14 cellular contexts compared by ENCODE assay signal in genomic region chr1:226640737-226641136, GRCh38.
DNase-seq lines count a peak whose midpoint lies in the region; ATAC-seq and TF ChIP-seq lines count a peak whose summit lies in the region.
"Had no signal": no experiment of that assay in that cellular context is flagged by ENCODE, and none has a peak within 500 bp of the region (broad histone marks: within the 10 kb centered on the region; RNA-seq: fewer than 3 reads in every experiment).

No MANE protein-coding gene starts in this region.

- no peak overlapping the region for H3K27ac ChIP-seq in right cardiac atrium (ENCODE audit: low read length)
- peak overlapping the region in 3 of 4 donors; percentile 79 to 82 (median 81) for H3K27ac ChIP-seq in sigmoid colon
- H3K27ac ChIP-seq: foreskin keratinocyte, prostate gland had no signal

- H3K4me1 Mint-ChIP-seq in activated CD8-positive, alpha-beta T cell treated with anti-CD3 and anti-CD28 coated beads, Interleukin-2, amount 10 ng/mL, durations not matched to agents 7 days and 5 days (ENCODE audit: low read depth), result peaks cover 43% of the 10 kb centered on the region

- no peak for TF ChIP-seq POLR2A in sigmoid colon (IDR thresholded peaks at IDR 0.05)

- H3K4me1 ChIP-seq in right cardiac atrium (ENCODE audit: control insufficient read depth, insufficient read depth, low read length), result peaks cover 5% of the 10 kb centered on the region
- peaks cover 0 to 89% (median 81%) of the 10 kb centered on the region in 4 donors for H3K4me1 ChIP-seq in sigmoid colon

- TF ChIP-seq EP300 in sigmoid colon (IDR thresholded peaks at IDR 0.05), result no peak

- ATAC-seq in right cardiac atrium, result no peak
- ATAC-seq in activated CD8-positive, alpha-beta T cell treated with anti-CD3 and anti-CD28 coated beads, Interleukin-2, amount 10 ng/mL, durations not matched to agents 7 days and 5 days, result no peak
- ATAC-seq: foreskin keratinocyte, SK-N-SH treated with all-trans-retinoic acid at 6 μM for 48 hours had no signal

- no peak overlapping the region for H3K4me3 Mint-ChIP-seq in activated CD8-positive, alpha-beta T cell treated with anti-CD3 and anti-CD28 coated beads, Interleukin-2, amount 10 ng/mL, durations not matched to agents 7 days and 5 days

- no peak overlapping the region for H3K27ac Mint-ChIP-seq in activated CD8-positive, alpha-beta T cell treated with anti-CD3 and anti-CD28 coated beads, Interleukin-2, amount 10 ng/mL, durations not matched to agents 7 days and 5 days

- POLR2A ChIA-PET in activated CD8-positive, alpha-beta T cell treated with anti-CD3 and anti-CD28 coated beads, Interleukin-2, amount 10 ng/mL, durations not matched to agents 7 days and 5 days (lab: Charles Lee), result no interaction called here

- H3K9me3 ChIP-seq in right cardiac atrium (ENCODE audit: control insufficient read depth, low read length), result no peaks in the 10 kb centered on the region
- H3K9me3 ChIP-seq in sigmoid colon, result no peaks in the 10 kb centered on the region
- H3K9me3 ChIP-seq: breast epithelium, MG63, prostate gland, tibial nerve had no signal

- CTCF ChIA-PET in activated CD8-positive, alpha-beta T cell treated with anti-CD3 and anti-CD28 coated beads, Interleukin-2, amount 10 ng/mL, durations not matched to agents 7 days and 5 days (lab: Charles Lee), result interaction anchor here (1.2 to 4.2 kb wide), 4 partner anchors 14 to 98 kb away, joined by 3 to 23 read pairs (median 6); partner anchors contain the start of gene ITPKB

- TF ChIP-seq CTCF in sigmoid colon (IDR thresholded peaks at IDR 0.05), result no peak

- no peaks in the 10 kb centered on the region for H3K27me3 ChIP-seq in right cardiac atrium (ENCODE audit: control insufficient read depth, insufficient read depth)
- no peaks in the 10 kb centered on the region for H3K27me3 ChIP-seq in sigmoid colon
- H3K27me3 ChIP-seq: breast epithelium, foreskin keratinocyte, MG63, tibial nerve had no signal

- peaks cover 47% of the 10 kb centered on the region for H3K36me3 Mint-ChIP-seq in activated CD8-positive, alpha-beta T cell treated with anti-CD3 and anti-CD28 coated beads, Interleukin-2, amount 10 ng/mL, durations not matched to agents 7 days and 5 days (ENCODE audit: low read depth)

- H3K4me3 ChIP-seq in right cardiac atrium (ENCODE audit: low read length), result no peak overlapping the region
- H3K4me3 ChIP-seq in sigmoid colon, result no peak overlapping the region
- H3K4me3 ChIP-seq: breast epithelium, MG63, prostate gland, tibial nerve had no signal

- H3K36me3 ChIP-seq in sigmoid colon, result peaks cover 9 to 62% (median 29%) of the 10 kb centered on the region in 4 donors
- H3K36me3 ChIP-seq: breast epithelium had no signal

- DNase-seq in NCI-H524 (lab: John Stamatoyannopoulos, UW), result peak; percentile 59 to 72
- DNase-seq in NCI-H524 treated with DMSO at 0.1 percent for 48 hours (lab: John Stamatoyannopoulos, UW), result no peak
- peak; percentile 34 for DNase-seq in NCI-H2171 (lab: John Stamatoyannopoulos, UW)
- DNase-seq in right cardiac atrium, result peak in 2 of 3 donors; percentile 11 to 20
- DNase-seq in sigmoid colon, result peak; percentile 63
- no peak for DNase-seq in nucleus accumbens (lab: John Stamatoyannopoulos, UW)
- DNase-seq in activated CD8-positive, alpha-beta T cell treated with anti-CD3 and anti-CD28 coated beads, Interleukin-2, amount 10 ng/mL, durations not matched to agents 7 days and 5 days, result no peak
- DNase-seq in KBM-7, result no peak
- DNase-seq: foreskin keratinocyte, MG63 had no signal

- in situ Hi-C loops in KBM-7 (cut with MboI; ENCODE audit: low pct_unique_long_range_greater_than_20kb, low sequenced_read_pairs), result no loop called here

- intact Hi-C loops in right cardiac atrium (cut with DNase I), result no loop called here
- intact Hi-C loops in sigmoid colon (cut with DNase I), result no loop called here

- WGBS in right cardiac atrium, result 79% methylated on average over 11 of the region's 11 CpGs
- WGBS in sigmoid colon, 2 donors, result 79 to 95% methylated on average over 11 of the region's 11 CpGs

- no peaks in the 10 kb centered on the region for H3K27me3 Mint-ChIP-seq in activated CD8-positive, alpha-beta T cell treated with anti-CD3 and anti-CD28 coated beads, Interleukin-2, amount 10 ng/mL, durations not matched to agents 7 days and 5 days (ENCODE audit: low read depth)

- no peaks in the 10 kb centered on the region for H3K9me3 Mint-ChIP-seq in activated CD8-positive, alpha-beta T cell treated with anti-CD3 and anti-CD28 coated beads, Interleukin-2, amount 10 ng/mL, durations not matched to agents 7 days and 5 days (ENCODE audit: insufficient read depth)

Comparison
In these comparisons a context has a peak if more than half of its experiments do, and no peak if none do; other contexts are left out.
1. DNase-seq: peak in NCI-H524 (2 of 2), NCI-H2171 (single experiment), right cardiac atrium (2 of 3) and sigmoid colon (single experiment); none in NCI-H524 treated with DMSO at 0.1 percent for 48 hours (single experiment), nucleus accumbens (0 of 56), activated CD8-positive, alpha-beta T cell treated with anti-CD3 and anti-CD28 coated beads, Interleukin-2, amount 10 ng/mL, durations not matched to agents 7 days and 5 days (single experiment) and KBM-7 (single experiment).